ENCODE assay signal across 1 cellular context in the genomic region with DNA sequence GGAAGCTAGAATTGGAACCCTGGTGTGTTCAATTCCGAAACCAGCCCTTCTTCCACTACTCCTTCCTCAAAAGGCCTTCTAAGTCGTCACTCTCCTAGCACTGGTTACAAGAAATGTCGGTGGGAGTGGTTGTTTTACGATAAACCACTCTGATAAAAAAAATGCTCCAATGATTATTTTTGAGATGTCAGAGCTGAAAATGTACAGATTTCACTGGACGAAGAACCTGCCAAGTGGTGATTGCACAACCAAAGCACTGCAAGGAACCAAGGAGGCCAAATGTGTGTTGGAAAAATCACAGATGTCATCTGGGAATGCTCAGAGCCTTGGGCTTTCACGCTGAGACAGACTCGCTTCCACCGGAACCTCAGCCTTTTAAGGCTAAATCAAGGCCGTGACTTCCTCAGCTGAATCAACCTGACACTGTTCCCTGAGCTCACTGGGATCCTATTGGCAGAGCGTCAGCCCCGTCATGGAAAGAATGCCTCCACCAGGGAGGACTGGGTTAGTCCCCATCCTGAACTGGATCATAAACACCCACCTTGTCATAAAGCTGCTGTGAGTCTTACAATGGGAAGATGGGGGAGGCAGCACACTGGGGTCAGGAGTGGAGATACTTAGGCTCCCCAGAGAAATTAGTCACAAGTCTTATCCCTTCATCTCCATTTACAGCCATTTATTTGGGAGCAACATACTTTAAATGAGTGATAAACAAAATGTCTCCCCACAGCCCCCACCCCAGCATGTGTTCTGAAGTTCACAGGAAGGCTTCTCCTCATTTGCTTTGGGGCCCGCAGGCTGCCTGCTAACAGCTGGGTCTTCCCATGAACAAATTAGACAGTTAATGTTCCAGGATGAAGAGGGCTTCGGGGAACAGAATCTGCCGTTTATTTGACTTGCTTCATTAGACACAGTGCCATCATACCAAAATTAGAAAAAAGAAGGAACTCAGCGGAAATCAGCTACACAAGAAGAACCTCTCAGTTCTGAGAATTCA.
TF ChIP-seq lines count a peak whose summit lies in the region.

No MANE protein-coding gene starts in this region.

TF ChIP-seq in GM23338, 12 proteins besides CTCF, POLR2A, EP300 and RAD21 (continued from another document):
- TF ChIP-seq, protein P1, sequence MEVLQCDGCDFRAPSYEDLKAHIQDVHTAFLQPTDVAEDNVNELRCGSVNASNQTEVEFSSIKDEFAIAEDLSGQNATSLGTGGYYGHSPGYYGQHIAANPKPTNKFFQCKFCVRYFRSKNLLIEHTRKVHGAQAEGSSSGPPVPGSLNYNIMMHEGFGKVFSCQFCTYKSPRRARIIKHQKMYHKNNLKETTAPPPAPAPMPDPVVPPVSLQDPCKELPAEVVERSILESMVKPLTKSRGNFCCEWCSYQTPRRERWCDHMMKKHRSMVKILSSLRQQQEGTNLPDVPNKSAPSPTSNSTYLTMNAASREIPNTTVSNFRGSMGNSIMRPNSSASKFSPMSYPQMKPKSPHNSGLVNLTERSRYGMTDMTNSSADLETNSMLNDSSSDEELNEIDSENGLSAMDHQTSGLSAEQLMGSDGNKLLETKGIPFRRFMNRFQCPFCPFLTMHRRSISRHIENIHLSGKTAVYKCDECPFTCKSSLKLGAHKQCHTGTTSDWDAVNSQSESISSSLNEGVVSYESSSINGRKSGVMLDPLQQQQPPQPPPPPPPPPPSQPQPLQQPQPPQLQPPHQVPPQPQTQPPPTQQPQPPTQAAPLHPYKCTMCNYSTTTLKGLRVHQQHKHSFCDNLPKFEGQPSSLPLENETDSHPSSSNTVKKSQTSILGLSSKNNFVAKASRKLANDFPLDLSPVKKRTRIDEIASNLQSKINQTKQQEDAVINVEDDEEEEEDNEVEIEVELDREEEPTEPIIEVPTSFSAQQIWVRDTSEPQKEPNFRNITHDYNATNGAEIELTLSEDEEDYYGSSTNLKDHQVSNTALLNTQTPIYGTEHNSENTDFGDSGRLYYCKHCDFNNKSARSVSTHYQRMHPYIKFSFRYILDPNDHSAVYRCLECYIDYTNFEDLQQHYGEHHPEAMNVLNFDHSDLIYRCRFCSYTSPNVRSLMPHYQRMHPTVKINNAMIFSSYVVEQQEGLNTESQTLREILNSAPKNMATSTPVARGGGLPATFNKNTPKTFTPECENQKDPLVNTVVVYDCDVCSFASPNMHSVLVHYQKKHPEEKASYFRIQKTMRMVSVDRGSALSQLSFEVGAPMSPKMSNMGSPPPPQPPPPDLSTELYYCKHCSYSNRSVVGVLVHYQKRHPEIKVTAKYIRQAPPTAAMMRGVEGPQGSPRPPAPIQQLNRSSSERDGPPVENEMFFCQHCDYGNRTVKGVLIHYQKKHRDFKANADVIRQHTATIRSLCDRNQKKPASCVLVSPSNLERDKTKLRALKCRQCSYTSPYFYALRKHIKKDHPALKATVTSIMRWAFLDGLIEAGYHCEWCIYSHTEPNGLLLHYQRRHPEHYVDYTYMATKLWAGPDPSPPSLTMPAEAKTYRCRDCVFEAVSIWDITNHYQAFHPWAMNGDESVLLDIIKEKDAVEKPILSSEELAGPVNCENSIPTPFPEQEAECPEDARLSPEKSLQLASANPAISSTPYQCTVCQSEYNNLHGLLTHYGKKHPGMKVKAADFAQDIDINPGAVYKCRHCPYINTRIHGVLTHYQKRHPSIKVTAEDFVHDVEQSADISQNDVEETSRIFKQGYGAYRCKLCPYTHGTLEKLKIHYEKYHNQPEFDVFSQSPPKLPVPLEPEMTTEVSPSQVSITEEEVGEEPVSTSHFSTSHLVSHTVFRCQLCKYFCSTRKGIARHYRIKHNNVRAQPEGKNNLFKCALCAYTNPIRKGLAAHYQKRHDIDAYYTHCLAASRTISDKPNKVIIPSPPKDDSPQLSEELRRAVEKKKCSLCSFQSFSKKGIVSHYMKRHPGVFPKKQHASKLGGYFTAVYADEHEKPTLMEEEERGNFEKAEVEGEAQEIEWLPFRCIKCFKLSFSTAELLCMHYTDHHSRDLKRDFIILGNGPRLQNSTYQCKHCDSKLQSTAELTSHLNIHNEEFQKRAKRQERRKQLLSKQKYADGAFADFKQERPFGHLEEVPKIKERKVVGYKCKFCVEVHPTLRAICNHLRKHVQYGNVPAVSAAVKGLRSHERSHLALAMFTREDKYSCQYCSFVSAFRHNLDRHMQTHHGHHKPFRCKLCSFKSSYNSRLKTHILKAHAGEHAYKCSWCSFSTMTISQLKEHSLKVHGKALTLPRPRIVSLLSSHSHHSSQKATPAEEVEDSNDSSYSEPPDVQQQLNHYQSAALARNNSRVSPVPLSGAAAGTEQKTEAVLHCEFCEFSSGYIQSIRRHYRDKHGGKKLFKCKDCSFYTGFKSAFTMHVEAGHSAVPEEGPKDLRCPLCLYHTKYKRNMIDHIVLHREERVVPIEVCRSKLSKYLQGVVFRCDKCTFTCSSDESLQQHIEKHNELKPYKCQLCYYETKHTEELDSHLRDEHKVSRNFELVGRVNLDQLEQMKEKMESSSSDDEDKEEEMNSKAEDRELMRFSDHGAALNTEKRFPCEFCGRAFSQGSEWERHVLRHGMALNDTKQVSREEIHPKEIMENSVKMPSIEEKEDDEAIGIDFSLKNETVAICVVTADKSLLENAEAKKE (CRISPR knock-in tag; IDR thresholded peaks at IDR 0.05): no peak
- TF ChIP-seq REST (IDR thresholded peaks at IDR 0.05; ENCODE audit: unreplicated experiment) (no peak), EZH2 (IDR thresholded peaks at IDR 0.05; ENCODE audit: low read depth, unreplicated experiment) (no peak), NANOG (IDR thresholded peaks at IDR 0.05; ENCODE audit: borderline replicate concordance) (no peak)
TF ChIP-seq in GM23338: peak in this region for 0.
